In genomic region chr16:66961065-66961744, GRCh38 we compare ENCODE assay signal across 8 cellular contexts. TPM values are rescaled to one million over a fixed set of nuclear protein-coding genes. Genes with fewer than 3 reads are reported as not detected.
DNase-seq lines count a peak whose midpoint lies in the region; ATAC-seq and TF ChIP-seq lines count a peak whose summit lies in the region.

Gene CES3, plus strand, starts transcription at chr16:66961266. Its CDS starts 42 bp downstream, at chr16:66961308.

- H3K79me2 ChIP-seq in fibroblast of lung (ENCODE audit: control insufficient read depth, insufficient read depth, low read length) (no peaks in the 10 kb centered on the region), neural cell (replicated peaks; ENCODE audit: insufficient read depth, low read length) (no peaks in the 10 kb centered on the region)

- no peaks in the 10 kb centered on the region for H3K9me3 ChIP-seq in fibroblast of lung (ENCODE audit: control insufficient read depth, insufficient read depth, low read depth, low read length)
- H3K9me3 ChIP-seq in neural cell (ENCODE audit: low read length): no peaks in the 10 kb centered on the region
- no peaks in the 10 kb centered on the region for H3K9me3 ChIP-seq in upper lobe of right lung

- H4K20me1 ChIP-seq in fibroblast of lung (ENCODE audit: control insufficient read depth, extremely low read depth, insufficient read depth, low read length): no peaks in the 10 kb centered on the region
- no peaks in the 10 kb centered on the region for H4K20me1 ChIP-seq in neural cell (ENCODE audit: insufficient read depth)

- no peak for TF ChIP-seq EP300 in neural cell (conservative IDR thresholded peaks at IDR 0.05; ENCODE audit: poor library complexity, severe bottlenecking)

- H3K27me3 ChIP-seq in fibroblast of lung (ENCODE audit: control insufficient read depth, insufficient read depth, low read length) (peaks cover 9% of the 10 kb centered on the region), neural cell (ENCODE audit: insufficient read depth, low read depth, low read length) (no peaks in the 10 kb centered on the region), upper lobe of right lung (no peaks in the 10 kb centered on the region)

- no peak within 1 kb of the TSS for H3K27ac ChIP-seq in fibroblast of lung (ENCODE audit: insufficient read depth, low read length)
- H3K27ac ChIP-seq in neural cell (ENCODE audit: low read length): no peak within 1 kb of the TSS
- H3K27ac ChIP-seq in upper lobe of right lung: no peak within 1 kb of the TSS

- no peaks in the 10 kb centered on the region for H3K9me2 ChIP-seq in neural cell (ENCODE audit: insufficient read depth, low read length)

- H3K4me3 ChIP-seq in AG10803 (ENCODE audit: low read length) (no peak within 1 kb of the TSS), fibroblast of lung (replicated peaks in 1 of 4; ENCODE audit: control extremely low read depth in 1 of 4, insufficient read depth in 1 of 4, low read depth in 3 of 4, low read length in 4 of 4) (no peak within 1 kb of the TSS), neural cell (ENCODE audit: low read length) (no peak within 1 kb of the TSS), upper lobe of right lung (no peak within 1 kb of the TSS)

- H3K4me1 ChIP-seq in fibroblast of lung (ENCODE audit: control insufficient read depth, extremely low read depth, insufficient read depth, low read length) (no peaks in the 10 kb centered on the region), upper lobe of right lung (no peaks in the 10 kb centered on the region)

- peak; percentile 67 for TF ChIP-seq CTCF in AG10803 (conservative IDR thresholded peaks at IDR 0.05; ENCODE audit: low read length)
- peak; percentile 58 to 79 for TF ChIP-seq CTCF in fibroblast of lung (conservative IDR thresholded peaks at IDR 0.05 in 1 of 2, IDR thresholded peaks at IDR 0.05 in 1 of 2; ENCODE audit: low read depth in 1 of 2, low read length in 2 of 2)
- TF ChIP-seq CTCF in neural cell (IDR thresholded peaks at IDR 0.05; ENCODE audit: poor library complexity, severe bottlenecking): peak; percentile 70
- peak; percentile 73 for TF ChIP-seq CTCF in upper lobe of right lung (IDR thresholded peaks at IDR 0.05)

- no peak for TF ChIP-seq RAD21 in neural cell (conservative IDR thresholded peaks at IDR 0.05)

- peak; percentile 68 for ATAC-seq in GM18519 (IDR thresholded peaks at IDR 0.05; ENCODE audit: low FRiP score, unreplicated experiment)
- peak; percentile 77 for ATAC-seq in HG03442 (IDR thresholded peaks at IDR 0.05; ENCODE audit: unreplicated experiment)
- ATAC-seq in upper lobe of right lung: peak; percentile 87

- H3K9ac ChIP-seq in fibroblast of lung (ENCODE audit: insufficient read depth, low read length) (no peak within 1 kb of the TSS), neural cell (ENCODE audit: low read length) (no peak within 1 kb of the TSS)

- H3K36me3 ChIP-seq in fibroblast of lung (ENCODE audit: control insufficient read depth, insufficient read depth, low read length) (no peaks in the 10 kb centered on the region), neural cell (ENCODE audit: insufficient read depth, low read length) (no peaks in the 10 kb centered on the region), upper lobe of right lung (no peaks in the 10 kb centered on the region)

- H2AFZ ChIP-seq in fibroblast of lung (ENCODE audit: low read length) (no peak within 1 kb of the TSS), neural cell (ENCODE audit: low read depth, low read length) (no peak within 1 kb of the TSS)

- H3K4me2 ChIP-seq in fibroblast of lung (ENCODE audit: extremely low read depth, insufficient read depth, low read length): no peak within 1 kb of the TSS
- no peak within 1 kb of the TSS for H3K4me2 ChIP-seq in neural cell (ENCODE audit: low read length)

- H3F3A ChIP-seq in neural cell (ENCODE audit: insufficient read depth, low read length, poor library complexity, severe bottlenecking): no peaks in the 10 kb centered on the region

- intact Hi-C loops in upper lobe of right lung (cut with DNase I): no loop called here

- DNase-seq in AG10803 (ENCODE audit: low read depth) (peak; percentile 60), NCI-H82 treated with DMSO at 0.1 percent for 48 hours (lab: John Stamatoyannopoulos, UW; ENCODE audit: unreplicated experiment) (peak; percentile 75), fibroblast of lung (ENCODE audit: low read depth in 2 of 2) (peak; percentile 42 to 56), upper lobe of right lung (peak; percentile 84)
- peak; percentile 74 for DNase-seq in activated CD8-positive, alpha-beta memory T cell treated with anti-CD3 and anti-CD28 coated beads for 24 hours

TF ChIP-seq in neural cell, 6 proteins besides CTCF, POLR2A, EP300 and RAD21:
- TF ChIP-seq MXI1 (conservative IDR thresholded peaks at IDR 0.05; ENCODE audit: poor library complexity, severe bottlenecking): no peak
- TF ChIP-seq SMC3 (conservative IDR thresholded peaks at IDR 0.05; ENCODE audit: poor library complexity): peak; percentile 58

RNA-seq across cellular contexts. Expression of gene CES3, which starts in this region (rescaled TPM):
- total RNA-seq in fibroblast of lung (0.77 and 1.3 TPM in 2 replicates), upper lobe of right lung (3.4 TPM)
- polyA plus RNA-seq in fibroblast of lung (0.01 and 0.07 TPM in 2 replicates), neural cell (1.8 and 3.7 TPM in 2 replicates)
- polyA plus RNA-seq in fibroblast of lung (2012): not detected in 2 replicates
- polyA minus RNA-seq in fibroblast of lung (ENCODE audit: low replicate concordance) (not detected in 2 replicates), neural cell (0.97 and 1.7 TPM in 2 replicates)
